ENCODE assay signal across 9 cellular contexts in the genomic region with DNA sequence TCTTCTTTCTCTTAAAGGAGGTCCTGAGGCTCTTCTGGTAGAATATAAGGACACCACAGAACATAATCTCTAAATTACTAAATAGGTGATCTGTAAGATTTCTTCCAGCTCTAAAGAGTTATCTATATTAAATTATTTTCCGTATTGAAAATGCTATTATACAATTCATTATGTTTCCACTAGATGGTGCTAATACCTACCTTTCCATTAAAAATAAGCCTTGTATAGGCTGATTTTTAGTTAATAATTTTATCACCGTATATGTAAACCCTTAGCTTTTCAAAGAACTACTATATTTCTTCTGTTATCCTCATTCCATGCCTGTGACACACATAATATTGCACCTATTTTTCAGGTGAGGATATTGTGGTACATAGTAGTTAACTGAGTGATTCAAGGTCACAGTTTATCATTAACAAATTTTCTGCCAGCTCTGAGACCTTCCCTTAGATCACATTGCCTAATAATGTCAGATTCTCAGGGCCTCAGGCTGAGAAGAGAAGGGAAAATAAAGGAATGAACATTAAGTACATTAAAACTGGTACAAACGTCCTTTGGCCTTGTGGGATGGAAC.
A peak's percentile ranks its signal among the peaks of the same experiment; 100 is the strongest.
DNase-seq lines count a peak whose midpoint lies in the region; ATAC-seq and TF ChIP-seq lines count a peak whose summit lies in the region.
"Had no signal": no experiment of that assay in that cellular context is flagged by ENCODE, and none has a peak within 500 bp of the region (broad histone marks: within the 10 kb centered on the region; RNA-seq: fewer than 3 reads in every experiment).

No MANE protein-coding gene starts in this region.

- H3K4me2 ChIP-seq in mesendoderm (ENCODE audit: low read length) = no peak overlapping the region

- ATAC-seq in heart left ventricle (no peak), Right ventricle myocardium superior (ENCODE audit: poor library complexity) (no peak), GM18867 (IDR thresholded peaks at IDR 0.05; ENCODE audit: unreplicated experiment) (no peak), GM19328 (IDR thresholded peaks at IDR 0.05; ENCODE audit: unreplicated experiment) (no peak)

- H3K23ac ChIP-seq in mesendoderm (ENCODE audit: low read length) = no peak overlapping the region

- H3K4ac ChIP-seq in mesendoderm (ENCODE audit: low read depth, low read length) = no peak overlapping the region

- WGBS in heart left ventricle, 4 donors = 26 to 34% (median 29%) methylated on average over 3 of the region's 3 CpGs
- no CpG with 5 or more reads among the region's 3 CpGs for WGBS in mesendoderm (ENCODE audit: extremely low coverage, insufficient coverage, low lambda C conversion rate)

- TF ChIP-seq CTCF in heart left ventricle (IDR thresholded peaks at IDR 0.05) = peak; percentile 15 to 58 (median 40)
- TF ChIP-seq CTCF in type B pancreatic cell (conservative IDR thresholded peaks at IDR 0.05) = peak; percentile 78

- H3K36me3 ChIP-seq in heart left ventricle (no peaks in the 10 kb centered on the region), mesendoderm (ENCODE audit: control insufficient read depth, insufficient read depth, low read length) (no peaks in the 10 kb centered on the region)

- H3K79me1 ChIP-seq in mesendoderm (ENCODE audit: low read length) = no peaks in the 10 kb centered on the region

- no peak overlapping the region for H2BK120ac ChIP-seq in mesendoderm (ENCODE audit: low read depth, low read length)

- H2BK15ac ChIP-seq in mesendoderm (replicated peaks; ENCODE audit: low read depth) = no peak overlapping the region

- no peak overlapping the region for H2AK5ac ChIP-seq in mesendoderm (ENCODE audit: low read length)

- no peak overlapping the region for H3K4me3 Mint-ChIP-seq in type B pancreatic cell

- no peak overlapping the region for H3K56ac ChIP-seq in mesendoderm (ENCODE audit: low read length)

- no peak overlapping the region for H3K9ac ChIP-seq in mesendoderm (ENCODE audit: low read length)

- no peak overlapping the region for H4K5ac ChIP-seq in mesendoderm (ENCODE audit: low read length)

- H3K36me3 Mint-ChIP-seq in type B pancreatic cell = no peaks in the 10 kb centered on the region

- H3K4me1 ChIP-seq in heart left ventricle = no peaks in the 10 kb centered on the region
- no peaks in the 10 kb centered on the region for H3K4me1 ChIP-seq in mesendoderm (ENCODE audit: control insufficient read depth, low read depth, low read length)

- no peak overlapping the region for H3K27ac ChIP-seq in heart left ventricle
- no peak overlapping the region for H3K27ac ChIP-seq in mesendoderm (ENCODE audit: low read depth, low read length)
- H3K27ac ChIP-seq: epithelial cell of prostate had no signal

- no peaks in the 10 kb centered on the region for H3K27me3 Mint-ChIP-seq in type B pancreatic cell

- H4K8ac ChIP-seq in mesendoderm (ENCODE audit: low read depth, low read length) = no peak overlapping the region

- H3K18ac ChIP-seq in mesendoderm (ENCODE audit: low read length) = no peak overlapping the region

- TF ChIP-seq POLR2A in heart left ventricle (IDR thresholded peaks at IDR 0.05) = no peak

- intact Hi-C loops in heart left ventricle (cut with DNase I) (loop anchor here in 8 of 10 donors (2.0 to 10.0 kb wide), 3 partner anchors 405 to 409 kb away; no protein-coding TSS in a partner anchor), Right ventricle myocardium superior (cut with DNase I) (no loop called here)

- no peak overlapping the region for H2BK5ac ChIP-seq in mesendoderm (ENCODE audit: low read length)

- no peaks in the 10 kb centered on the region for H3K79me2 ChIP-seq in mesendoderm (ENCODE audit: control insufficient read depth, insufficient read depth, low read length)

- peaks cover 0 to 19% (median 0%) of the 10 kb centered on the region in 9 donors for H3K27me3 ChIP-seq in heart left ventricle
- no peaks in the 10 kb centered on the region for H3K27me3 ChIP-seq in mesendoderm (ENCODE audit: insufficient read depth, low read length, poor library complexity)

- H3K9me3 ChIP-seq in heart left ventricle = peaks cover 0 to 9% (median 0%) of the 10 kb centered on the region in 12 donors

- H3K9me3 Mint-ChIP-seq in type B pancreatic cell = no peaks in the 10 kb centered on the region

- no peak for DNase-seq in heart left ventricle
- DNase-seq in Right ventricle myocardium superior = no peak
- DNase-seq in OCI-M1 (lab: John Stamatoyannopoulos, UW) = peak; percentile 18
- DNase-seq in fibroblast of peridontal ligament (ENCODE audit: extremely low read depth) = peak; percentile 16
- no peak for DNase-seq in type B pancreatic cell (ENCODE audit: extremely low spot score, unreplicated experiment)
- no peak for DNase-seq in mesendoderm

- H3K4me3 ChIP-seq in heart left ventricle = no peak overlapping the region
- no peak overlapping the region for H3K4me3 ChIP-seq in mesendoderm (ENCODE audit: low read length)

- no peaks in the 10 kb centered on the region for H3K4me1 Mint-ChIP-seq in type B pancreatic cell (ENCODE audit: unreplicated experiment)

- H3K27ac Mint-ChIP-seq in type B pancreatic cell = no peak overlapping the region

Comparison
In these comparisons a context has a peak if more than half of its experiments do, and no peak if none do; other contexts are left out.
1. DNase-seq: peak in OCI-M1 (single experiment) and fibroblast of peridontal ligament (single experiment); none in heart left ventricle (0 of 5), Right ventricle myocardium superior (single experiment), type B pancreatic cell (single experiment) and mesendoderm (single experiment).